28 cellular contexts compared by ENCODE assay signal in the genomic region with DNA sequence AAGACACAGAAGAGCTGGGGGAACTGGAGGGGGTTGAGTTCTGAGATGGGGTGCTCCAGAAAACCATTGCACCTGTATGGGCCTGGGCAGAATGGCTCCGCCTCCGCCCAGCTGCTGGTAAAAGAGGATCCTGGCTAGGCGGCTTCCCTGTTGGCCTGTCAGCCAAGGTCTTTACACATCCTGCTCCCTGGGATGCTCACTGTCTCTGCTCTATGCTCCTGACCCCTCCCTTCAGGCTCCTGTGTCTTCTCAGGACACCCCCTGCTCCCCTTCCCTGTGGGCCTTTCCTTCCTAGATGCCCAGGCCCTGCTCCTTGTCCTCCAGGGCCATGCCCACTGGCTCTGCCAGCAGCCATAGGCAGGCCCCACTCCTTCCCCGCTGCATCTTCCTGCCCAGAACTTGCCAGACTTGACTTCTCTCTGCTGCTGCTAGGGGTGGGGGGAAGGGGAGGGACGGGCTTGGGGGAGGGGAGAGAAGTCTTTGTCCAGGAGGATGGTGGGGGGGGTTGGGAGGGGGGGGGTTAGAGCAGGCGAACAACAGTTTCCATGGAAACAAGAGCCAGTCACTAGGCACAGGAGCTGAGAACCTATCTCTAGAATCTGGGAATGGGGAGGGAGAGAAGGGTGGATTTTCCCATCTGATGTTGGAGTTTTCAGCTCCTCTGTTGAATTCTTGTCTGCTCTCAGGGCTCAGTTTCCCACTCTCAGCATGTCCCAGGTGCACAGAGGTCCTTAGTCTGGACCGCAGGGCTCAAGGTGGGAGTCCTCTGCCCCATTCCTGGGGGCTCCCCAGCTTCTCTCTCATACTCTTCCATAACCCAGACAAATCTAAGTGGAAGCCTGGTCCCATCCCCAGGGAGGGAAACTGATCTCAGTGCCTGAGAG. TPM values are rescaled to one million over a fixed set of nuclear protein-coding genes. Genes with fewer than 3 reads are reported as not detected.
DNase-seq lines count a peak whose midpoint lies in the region; ATAC-seq and TF ChIP-seq lines count a peak whose summit lies in the region.
"Had no signal": no experiment of that assay in that cellular context is flagged by ENCODE, and none has a peak within 500 bp of the region (broad histone marks: within the 10 kb centered on the region; RNA-seq: fewer than 3 reads in every experiment).

No MANE protein-coding gene starts in this region.

- no peak for ATAC-seq in activated CD8-positive, alpha-beta T cell treated with anti-CD3 and anti-CD28 coated beads, Interleukin-2, amount 10 ng/mL, durations not matched to agents 7 days and 5 days
- no peak for ATAC-seq in activated CD8-positive, alpha-beta T cell treated with anti-CD3 and anti-CD28 coated beads for 36 hours
- ATAC-seq: effector memory CD8-positive, alpha-beta T cell; gastrocnemius medialis; right cardiac atrium; upper lobe of right lung had no signal

- H3K9me3 Mint-ChIP-seq in activated CD8-positive, alpha-beta T cell treated with anti-CD3 and anti-CD28 coated beads, Interleukin-2, amount 10 ng/mL, durations not matched to agents 7 days and 5 days (ENCODE audit: insufficient read depth): no peaks in the 10 kb centered on the region
- H3K9me3 Mint-ChIP-seq in activated CD8-positive, alpha-beta T cell treated with anti-CD3 and anti-CD28 coated beads for 36 hours: no peaks in the 10 kb centered on the region
- H3K9me3 Mint-ChIP-seq: activated CD4-positive, alpha-beta T cell treated with anti-CD3 and anti-CD28 coated beads, Interleukin-2, amount 10 ng/mL, durations not matched to agents 7 days and 5 days; effector memory CD8-positive, alpha-beta T cell had no signal

- no peak for DNase-seq in activated CD8-positive, alpha-beta T cell treated with anti-CD3 and anti-CD28 coated beads, Interleukin-2, amount 10 ng/mL, durations not matched to agents 7 days and 5 days
- DNase-seq in activated CD8-positive, alpha-beta T cell treated with anti-CD3 and anti-CD28 coated beads for 36 hours: no peak
- no peak for DNase-seq in RWPE1 (ENCODE audit: low spot score)
- peak; percentile 51 for DNase-seq in iPS-NIHi11 (ENCODE audit: low spot score)
- no peak for DNase-seq in pons (ENCODE audit: low spot score)
- DNase-seq in activated CD4-positive, alpha-beta T cell treated with anti-CD3 and anti-CD28 coated beads for 1 hour: no peak
- DNase-seq in medulla oblongata (ENCODE audit: extremely low spot score): no peak
- DNase-seq in occipital lobe (lab: John Stamatoyannopoulos, UW): no peak
- DNase-seq: ACHN; activated CD4-positive, alpha-beta T cell treated with anti-CD3 and anti-CD28 coated beads, Interleukin-2, amount 10 ng/mL, durations not matched to agents 7 days and 5 days; activated effector memory CD4-positive, alpha-beta T cell treated with Interleukin-2 at 50 U/mL for 16 hours; brain microvascular endothelial cell; C1 segment of cervical spinal cord; effector memory CD8-positive, alpha-beta T cell; gastrocnemius medialis; GM23248; mammary epithelial cell; NCI-H1105; NCI-H2081 treated with DMSO at 0.1 percent for 48 hours; NCI-H748 treated with DMSO at 0.1 percent for 48 hours; stimulated activated CD4-positive, alpha-beta T cell treated with anti-CD3 and anti-CD28 coated beads, Interleukin-12 subunit alpha, Interleukin-12 subunit beta, amount 100 ng/mL, for 4 hours; upper lobe of right lung had no signal

- H3K4me3 Mint-ChIP-seq in activated CD8-positive, alpha-beta T cell treated with anti-CD3 and anti-CD28 coated beads, Interleukin-2, amount 10 ng/mL, durations not matched to agents 7 days and 5 days: no peak overlapping the region
- H3K4me3 Mint-ChIP-seq in activated CD8-positive, alpha-beta T cell treated with anti-CD3 and anti-CD28 coated beads for 36 hours: no peak overlapping the region
- H3K4me3 Mint-ChIP-seq: activated CD4-positive, alpha-beta T cell treated with anti-CD3 and anti-CD28 coated beads, Interleukin-2, amount 10 ng/mL, durations not matched to agents 7 days and 5 days; effector memory CD8-positive, alpha-beta T cell; IgD-negative memory B cell had no signal

- no peak for TF ChIP-seq CTCF in activated CD8-positive, alpha-beta T cell treated with anti-CD3 and anti-CD28 coated beads for 36 hours (IDR thresholded peaks at IDR 0.05)
- TF ChIP-seq CTCF in RWPE1 (conservative IDR thresholded peaks at IDR 0.05; ENCODE audit: low read depth): no peak

- H3K27me3 Mint-ChIP-seq in activated CD8-positive, alpha-beta T cell treated with anti-CD3 and anti-CD28 coated beads, Interleukin-2, amount 10 ng/mL, durations not matched to agents 7 days and 5 days (ENCODE audit: low read depth): no peaks in the 10 kb centered on the region
- no peaks in the 10 kb centered on the region for H3K27me3 Mint-ChIP-seq in activated CD8-positive, alpha-beta T cell treated with anti-CD3 and anti-CD28 coated beads for 36 hours
- H3K27me3 Mint-ChIP-seq: activated CD4-positive, alpha-beta T cell treated with anti-CD3 and anti-CD28 coated beads, Interleukin-2, amount 10 ng/mL, durations not matched to agents 7 days and 5 days; effector memory CD8-positive, alpha-beta T cell had no signal

- H3K36me3 Mint-ChIP-seq in activated CD8-positive, alpha-beta T cell treated with anti-CD3 and anti-CD28 coated beads, Interleukin-2, amount 10 ng/mL, durations not matched to agents 7 days and 5 days (ENCODE audit: low read depth): no peaks in the 10 kb centered on the region
- no peaks in the 10 kb centered on the region for H3K36me3 Mint-ChIP-seq in activated CD8-positive, alpha-beta T cell treated with anti-CD3 and anti-CD28 coated beads for 36 hours (ENCODE audit: low read depth)
- H3K36me3 Mint-ChIP-seq: IgD-negative memory B cell had no signal

- CTCF ChIA-PET in activated CD8-positive, alpha-beta T cell treated with anti-CD3 and anti-CD28 coated beads, Interleukin-2, amount 10 ng/mL, durations not matched to agents 7 days and 5 days (lab: Charles Lee): interaction anchor here (0.8 to 1.5 kb wide), 3 partner anchors 139 to 273 kb away, joined by 4 to 5 read pairs (median 4); partner anchors contain the start of gene SORT1
- CTCF ChIA-PET in activated CD8-positive, alpha-beta T cell treated with anti-CD3 and anti-CD28 coated beads for 36 hours (lab: Charles Lee): interaction anchor here (1.1 to 1.2 kb wide), 3 partner anchors 21 to 273 kb away, joined by 3 read pairs; no protein-coding TSS in a partner anchor
- CTCF ChIA-PET in RWPE1 (lab: Yijun Ruan, JAX): interaction anchor here (0.8 kb wide), 1 partner anchor 59 kb away, joined by 4 read pairs; no protein-coding TSS in a partner anchor

- POLR2A ChIA-PET in activated CD8-positive, alpha-beta T cell treated with anti-CD3 and anti-CD28 coated beads, Interleukin-2, amount 10 ng/mL, durations not matched to agents 7 days and 5 days (lab: Charles Lee): no interaction called here
- POLR2A ChIA-PET in activated CD8-positive, alpha-beta T cell treated with anti-CD3 and anti-CD28 coated beads for 36 hours (lab: Charles Lee): interaction anchor here (0.8 kb wide), 1 partner anchor 31 kb away, joined by 3 read pairs; no protein-coding TSS in a partner anchor
- POLR2A ChIA-PET in RWPE1 (lab: Yijun Ruan, JAX; ENCODE audit: low non-redundant PET): interaction anchor here (0.6 to 0.8 kb wide), 2 partner anchors 13 to 288 kb away, joined by 3 read pairs; no protein-coding TSS in a partner anchor

- H3K27ac Mint-ChIP-seq in activated CD8-positive, alpha-beta T cell treated with anti-CD3 and anti-CD28 coated beads, Interleukin-2, amount 10 ng/mL, durations not matched to agents 7 days and 5 days: peak overlapping the region; percentile 60
- no peak overlapping the region for H3K27ac Mint-ChIP-seq in activated CD8-positive, alpha-beta T cell treated with anti-CD3 and anti-CD28 coated beads for 36 hours
- H3K27ac Mint-ChIP-seq: activated CD4-positive, alpha-beta T cell treated with anti-CD3 and anti-CD28 coated beads, Interleukin-2, amount 10 ng/mL, durations not matched to agents 7 days and 5 days; IgD-negative memory B cell had no signal

- peak overlapping the region; percentile 92 for H3K27ac ChIP-seq in RWPE1
- H3K27ac ChIP-seq: brain microvascular endothelial cell, esophagus muscularis mucosa, gastrocnemius medialis, GM23248, HL-60, upper lobe of right lung had no signal

- intact Hi-C loops in activated CD8-positive, alpha-beta T cell treated with anti-CD3 and anti-CD28 coated beads for 36 hours (cut with micrococcal nuclease): loop anchor here (5.0 kb wide), 3 partner anchors 53 to 272 kb away; partner anchors contain the start of gene SORT1

- H3K4me1 Mint-ChIP-seq in activated CD8-positive, alpha-beta T cell treated with anti-CD3 and anti-CD28 coated beads, Interleukin-2, amount 10 ng/mL, durations not matched to agents 7 days and 5 days (ENCODE audit: low read depth): peaks cover 5% of the 10 kb centered on the region
- peaks cover 4% of the 10 kb centered on the region for H3K4me1 Mint-ChIP-seq in activated CD8-positive, alpha-beta T cell treated with anti-CD3 and anti-CD28 coated beads for 36 hours (ENCODE audit: low read depth)

RNA-seq across cellular contexts. Expression of gene CELSR2, which starts 10.6 kb away (rescaled TPM):
- total RNA-seq in activated CD8-positive, alpha-beta T cell treated with anti-CD3 and anti-CD28 coated beads, Interleukin-2, amount 10 ng/mL, durations not matched to agents 7 days and 5 days: 1 to 10 TPM; 4.9 to 5.2 TPM
- total RNA-seq in activated CD8-positive, alpha-beta T cell treated with anti-CD3 and anti-CD28 coated beads for 36 hours: 1 to 10 TPM; 2.7 to 3.1 TPM
- 41.8 TPM for total RNA-seq in occipital lobe

RNA-seq across cellular contexts. Expression of gene PSRC1, which starts 23.0 kb away (rescaled TPM):
- total RNA-seq in activated CD8-positive, alpha-beta T cell treated with anti-CD3 and anti-CD28 coated beads, Interleukin-2, amount 10 ng/mL, durations not matched to agents 7 days and 5 days: 10 to 100 TPM; 38.2 to 40.7 TPM
- 10 to 100 TPM; 12.9 to 14.0 TPM for total RNA-seq in activated CD8-positive, alpha-beta T cell treated with anti-CD3 and anti-CD28 coated beads for 36 hours
- total RNA-seq in occipital lobe: 11.4 TPM

RNA-seq across cellular contexts. Expression of gene SARS1, which starts 46.2 kb away (rescaled TPM):
- total RNA-seq in activated CD8-positive, alpha-beta T cell treated with anti-CD3 and anti-CD28 coated beads, Interleukin-2, amount 10 ng/mL, durations not matched to agents 7 days and 5 days: 100 to 1,000 TPM; 145 to 157 TPM
- 100 to 1,000 TPM; 226 to 228 TPM for total RNA-seq in activated CD8-positive, alpha-beta T cell treated with anti-CD3 and anti-CD28 coated beads for 36 hours
- 153 TPM for total RNA-seq in occipital lobe

RNA-seq across cellular contexts. Expression of gene MYBPHL, which starts 46.9 kb away (rescaled TPM):
- total RNA-seq in activated CD8-positive, alpha-beta T cell treated with anti-CD3 and anti-CD28 coated beads, Interleukin-2, amount 10 ng/mL, durations not matched to agents 7 days and 5 days: not detected
- total RNA-seq in activated CD8-positive, alpha-beta T cell treated with anti-CD3 and anti-CD28 coated beads for 36 hours: not detected
- not detected for total RNA-seq in occipital lobe
- total RNA-seq: activated CD4-positive, alpha-beta T cell treated with anti-CD3 and anti-CD28 coated beads, Interleukin-2, amount 10 ng/mL, durations not matched to agents 7 days and 5 days; esophagus muscularis mucosa; GM23248; omental fat pad; T-helper 1 cell treated with Interleukin-12 subunit alpha and Interleukin-12 subunit beta and Interleukin-4 antibody, amounts not matched to agents 30 ng/mL and 1 ng/mL, for 36 hours had no signal
